ENCODE assay signal across 23 cellular contexts in genomic region chr4:82825425-82825824, GRCh38. TPM values are rescaled to one million over a fixed set of nuclear protein-coding genes. Genes with fewer than 3 reads are reported as not detected.
"Had no signal": no experiment of that assay in that cellular context is flagged by ENCODE, and none has a peak within 500 bp of the region (broad histone marks: within the 10 kb centered on the region; RNA-seq: fewer than 3 reads in every experiment).

No MANE protein-coding gene starts in this region.

- H2AFZ ChIP-seq: neural progenitor cell had no signal

- H3K9me3 ChIP-seq: spleen, tibial nerve had no signal

- ATAC-seq: activated naive CD4-positive, alpha-beta T cell treated with anti-CD3 and anti-CD28 coated beads, Interleukin-2, amount 50 U/mL, for 72 hours; foreskin keratinocyte; left lobe of liver; naive thymus-derived CD4-positive, alpha-beta T cell had no signal

- H3K4me3 Mint-ChIP-seq: dendritic cell treated with granulocyte-macrophage colony-stimulating factor and Interleukin-4, amounts not matched to agents 40 ng/mL and 50 ng/mL, for 4 days; naive thymus-derived CD4-positive, alpha-beta T cell; neural progenitor cell; stimulated activated naive CD8-positive, alpha-beta T cell treated with anti-CD3 and anti-CD28 coated beads, Interleukin-15, Interleukin-2, amounts not matched to agents 100 ng/mL and 50 ng/mL, for 24 hours; T-helper 2 cell treated with Interferon-gamma antibody and Interleukin-4, amounts not matched to agents 5 μg/mL and 100 μg/mL, for 36 hours had no signal

- FAIRE-seq: bronchial epithelial cell, urothelium cell line had no signal

- H3K27me3 Mint-ChIP-seq: dendritic cell treated with granulocyte-macrophage colony-stimulating factor and Interleukin-4, amounts not matched to agents 40 ng/mL and 50 ng/mL, for 4 days; naive thymus-derived CD4-positive, alpha-beta T cell; progenitor cell of endocrine pancreas; stimulated activated naive CD8-positive, alpha-beta T cell treated with anti-CD3 and anti-CD28 coated beads, Interleukin-15, Interleukin-2, amounts not matched to agents 100 ng/mL and 50 ng/mL, for 24 hours had no signal

- H3K27me3 ChIP-seq: foreskin keratinocyte, neural progenitor cell, spleen, tibial nerve had no signal

- H3K4me3 ChIP-seq: lung, neural progenitor cell, SK-N-MC, spleen, tibial nerve had no signal

- H3K9ac ChIP-seq: neural progenitor cell had no signal

- H3K4me2 ChIP-seq: neural progenitor cell had no signal

- H3K27ac Mint-ChIP-seq: dendritic cell treated with granulocyte-macrophage colony-stimulating factor and Interleukin-4, amounts not matched to agents 40 ng/mL and 50 ng/mL, for 4 days; neural progenitor cell; progenitor cell of endocrine pancreas; stimulated activated naive CD8-positive, alpha-beta T cell treated with anti-CD3 and anti-CD28 coated beads, Interleukin-15, Interleukin-2, amounts not matched to agents 100 ng/mL and 50 ng/mL, for 24 hours; T-helper 2 cell treated with Interferon-gamma antibody and Interleukin-4, amounts not matched to agents 5 μg/mL and 100 μg/mL, for 36 hours had no signal

- H3K4me1 ChIP-seq: foreskin keratinocyte, neural progenitor cell, spleen had no signal

- H3K4me1 Mint-ChIP-seq: neural progenitor cell had no signal

- H3K27ac ChIP-seq: foreskin keratinocyte, neural progenitor cell, SK-N-MC, spleen, tibial nerve had no signal

- DNase-seq: activated CD4-positive, alpha-beta T cell treated with anti-CD3 and anti-CD28 coated beads for 1 hour; activated CD4-positive, alpha-beta T cell treated with anti-CD3 and anti-CD28 coated beads, Interleukin-2, amount 50 U/mL, for 4 hours; activated CD8-positive, alpha-beta memory T cell treated with anti-CD3 and anti-CD28 coated beads, Interleukin-2, amount 50 U/mL, for 48 hours; activated gamma-delta T cell; activated T-cell treated with anti-CD3 and anti-CD28 coated beads, Interleukin-2, amount 50 U/mL, for 48 hours; effector CD8-positive, alpha-beta T cell; foreskin keratinocyte; naive thymus-derived CD4-positive, alpha-beta T cell; retina; spleen; stimulated activated CD4-positive, alpha-beta T cell treated with anti-CD3 and anti-CD28 coated beads, Interleukin-4, amount 100 ng/mL, for 4 hours had no signal

- H3K9me3 Mint-ChIP-seq: activated naive CD4-positive, alpha-beta T cell treated with anti-CD3 and anti-CD28 coated beads, Interleukin-2, amount 50 U/mL, for 72 hours; dendritic cell treated with granulocyte-macrophage colony-stimulating factor and Interleukin-4, amounts not matched to agents 40 ng/mL and 50 ng/mL, for 4 days; naive thymus-derived CD4-positive, alpha-beta T cell; neural progenitor cell; stimulated activated naive CD8-positive, alpha-beta T cell treated with anti-CD3 and anti-CD28 coated beads, Interleukin-15, Interleukin-2, amounts not matched to agents 100 ng/mL and 50 ng/mL, for 24 hours; T-helper 2 cell treated with Interferon-gamma antibody and Interleukin-4, amounts not matched to agents 5 μg/mL and 100 μg/mL, for 36 hours had no signal

RNA-seq across cellular contexts. Expression of gene SCD5, which starts 26.8 kb away (rescaled TPM):
- polyA plus RNA-seq: naive thymus-derived CD4-positive, alpha-beta T cell had no signal
